8 cellular contexts compared by ENCODE assay signal in genomic region chr19:2391118-2391725, GRCh38. TPM values are rescaled to one million over a fixed set of nuclear protein-coding genes. Genes with fewer than 3 reads are reported as not detected.
DNase-seq lines count a peak whose midpoint lies in the region; ATAC-seq, FAIRE-seq and TF ChIP-seq lines count a peak whose summit lies in the region.

No MANE protein-coding gene starts in this region.

- H3K36me3 Mint-ChIP-seq in activated T-helper 2 cell treated with anti-CD3 and anti-CD28 coated beads, Interferon-gamma antibody, Interleukin-2, Interleukin-4, amounts not matched to agents 10 μg/mL and 5 μg/mL and 100 μg/mL, durations not matched to agents 14 hours and 24 hours and 36 hours (ENCODE audit: low read depth), result no peaks in the 10 kb centered on the region
- no peaks in the 10 kb centered on the region for H3K36me3 Mint-ChIP-seq in progenitor cell of endocrine pancreas (ENCODE audit: insufficient read depth)

- no peaks in the 10 kb centered on the region for H3K36me3 ChIP-seq in HEK293 (ENCODE audit: control insufficient read depth in 2 of 2, insufficient read depth in 1 of 2, low read length in 2 of 2)

- H3K4me3 ChIP-seq in HEK293 (ENCODE audit: low read depth, low read length), result no peak overlapping the region

- no peaks in the 10 kb centered on the region for H3K9me3 ChIP-seq in HEK293 (ENCODE audit: control insufficient read depth, insufficient read depth, low read depth, low read length)

- TF ChIP-seq CTCF in D721Med (IDR thresholded peaks at IDR 0.05; ENCODE audit: insufficient read depth, missing control alignments) (peak; percentile 75), HEK293 (tag by site-specific recombination; IDR thresholded peaks at IDR 0.05) (peak; percentile 75), progenitor cell of endocrine pancreas (IDR thresholded peaks at IDR 0.05; ENCODE audit: unreplicated experiment) (peak; percentile 83)

- no peak for FAIRE-seq in D721Med (lab: Jason Lieb, UNC)

- no peak overlapping the region for H3K27ac Mint-ChIP-seq in activated T-helper 2 cell treated with anti-CD3 and anti-CD28 coated beads, Interferon-gamma antibody, Interleukin-2, Interleukin-4, amounts not matched to agents 10 μg/mL and 5 μg/mL and 100 μg/mL, durations not matched to agents 14 hours and 24 hours and 36 hours
- no peak overlapping the region for H3K27ac Mint-ChIP-seq in progenitor cell of endocrine pancreas

- no peak for ATAC-seq in HG03457 (IDR thresholded peaks at IDR 0.05; ENCODE audit: unreplicated experiment)
- no peak for ATAC-seq in HG03354 (IDR thresholded peaks at IDR 0.05; ENCODE audit: poor library complexity, severe bottlenecking, unreplicated experiment)

- POLR2A ChIA-PET in HEK293 (lab: Yijun Ruan, JAX), result no interaction called here

- no peaks in the 10 kb centered on the region for H3K9me3 Mint-ChIP-seq in activated T-helper 2 cell treated with anti-CD3 and anti-CD28 coated beads, Interferon-gamma antibody, Interleukin-2, Interleukin-4, amounts not matched to agents 10 μg/mL and 5 μg/mL and 100 μg/mL, durations not matched to agents 14 hours and 24 hours and 36 hours
- no peaks in the 10 kb centered on the region for H3K9me3 Mint-ChIP-seq in progenitor cell of endocrine pancreas (ENCODE audit: low read depth)

- CTCF ChIA-PET in HEK293 (lab: Yijun Ruan, JAX), result interaction anchor here (0.6 to 3.9 kb wide), 7 partner anchors 18 to 239 kb away, joined by 3 to 25 read pairs (median 4); no protein-coding TSS in a partner anchor

- DNase-seq in D721Med (ENCODE audit: insufficient read length, low spot score) (no peak), NCI-H774 (lab: John Stamatoyannopoulos, UW) (peak; percentile 46), germinal center (ENCODE audit: low spot score) (peak; percentile 58), progenitor cell of endocrine pancreas (ENCODE audit: low spot score, unreplicated experiment) (no peak)
- peak; percentile 20 for DNase-seq in activated T-helper 2 cell treated with anti-CD3 and anti-CD28 coated beads, Interferon-gamma antibody, Interleukin-2, Interleukin-4, amounts not matched to agents 10 μg/mL and 5 μg/mL and 100 μg/mL, durations not matched to agents 14 hours and 24 hours and 36 hours (ENCODE audit: low spot score)

- H3K27ac ChIP-seq in HEK293 (ENCODE audit: extremely low read depth, low read depth, low read length), result no peak overlapping the region

- no peaks in the 10 kb centered on the region for H3K4me1 ChIP-seq in HEK293 (ENCODE audit: control insufficient read depth, insufficient read depth, low read length)

- peaks cover 7% of the 10 kb centered on the region for H3K4me1 Mint-ChIP-seq in activated T-helper 2 cell treated with anti-CD3 and anti-CD28 coated beads, Interferon-gamma antibody, Interleukin-2, Interleukin-4, amounts not matched to agents 10 μg/mL and 5 μg/mL and 100 μg/mL, durations not matched to agents 14 hours and 24 hours and 36 hours (ENCODE audit: low read depth)
- no peaks in the 10 kb centered on the region for H3K4me1 Mint-ChIP-seq in progenitor cell of endocrine pancreas (ENCODE audit: low read depth)

- no peak overlapping the region for H3K4me3 Mint-ChIP-seq in activated T-helper 2 cell treated with anti-CD3 and anti-CD28 coated beads, Interferon-gamma antibody, Interleukin-2, Interleukin-4, amounts not matched to agents 10 μg/mL and 5 μg/mL and 100 μg/mL, durations not matched to agents 14 hours and 24 hours and 36 hours (ENCODE audit: low read depth)
- H3K4me3 Mint-ChIP-seq in progenitor cell of endocrine pancreas (ENCODE audit: low read depth), result no peak overlapping the region

- intact Hi-C loops in activated T-helper 2 cell treated with anti-CD3 and anti-CD28 coated beads, Interferon-gamma antibody, Interleukin-2, Interleukin-4, amounts not matched to agents 10 μg/mL and 5 μg/mL and 100 μg/mL, durations not matched to agents 14 hours and 24 hours and 36 hours (cut with micrococcal nuclease), result loop anchor here (2.0 to 5.0 kb wide), 3 partner anchors 116 to 234 kb away; partner anchors contain the start of genes PLEKHJ1 and SF3A2

- peaks cover 4% of the 10 kb centered on the region for H3K27me3 Mint-ChIP-seq in activated T-helper 2 cell treated with anti-CD3 and anti-CD28 coated beads, Interferon-gamma antibody, Interleukin-2, Interleukin-4, amounts not matched to agents 10 μg/mL and 5 μg/mL and 100 μg/mL, durations not matched to agents 14 hours and 24 hours and 36 hours (ENCODE audit: low read depth)
- H3K27me3 Mint-ChIP-seq in progenitor cell of endocrine pancreas, result peaks cover 23% of the 10 kb centered on the region

TF ChIP-seq in HEK293, 187 proteins besides CTCF, POLR2A, EP300 and RAD21 (continues in another document):
- no peak for TF ChIP-seq HOXC10 (CRISPR knock-in tag; IDR thresholded peaks at IDR 0.05)
- peak; percentile 59; the same call in 1 of the 2 replicates for TF ChIP-seq GLIS1 (tag by site-specific recombination; IDR thresholded peaks at IDR 0.05)
- TF ChIP-seq KLF17 (tag by site-specific recombination; IDR thresholded peaks at IDR 0.05), result 0 out of 2 replicates have a peak, but pooled peaks have one; percentile 19
- peak; percentile 99 for TF ChIP-seq ZNF654 (tag by site-specific recombination; IDR thresholded peaks at IDR 0.05; ENCODE audit: low read depth)
- TF ChIP-seq ZNF362 (tag by site-specific recombination; IDR thresholded peaks at IDR 0.05), result peak; percentile 95
- 0 out of 2 replicates have a peak, but pooled peaks have one; percentile 44 for TF ChIP-seq ZNF18 (tag by site-specific recombination; IDR thresholded peaks at IDR 0.05)
- 0 out of 2 replicates have a peak, but pooled peaks have one; percentile 12 for TF ChIP-seq PRDM10 (tag by site-specific recombination; IDR thresholded peaks at IDR 0.05)

RNA-seq across cellular contexts. Expression of gene TMPRSS9, which starts 31.2 kb away (rescaled TPM):
- total RNA-seq in activated T-helper 2 cell treated with anti-CD3 and anti-CD28 coated beads, Interferon-gamma antibody, Interleukin-2, Interleukin-4, amounts not matched to agents 10 μg/mL and 5 μg/mL and 100 μg/mL, durations not matched to agents 14 hours and 24 hours and 36 hours, result not detected in 2 replicates
- total RNA-seq in progenitor cell of endocrine pancreas, result not detected in 2 replicates

RNA-seq across cellular contexts. Expression of gene TIMM13, which starts 36.2 kb away (rescaled TPM):
- total RNA-seq in activated T-helper 2 cell treated with anti-CD3 and anti-CD28 coated beads, Interferon-gamma antibody, Interleukin-2, Interleukin-4, amounts not matched to agents 10 μg/mL and 5 μg/mL and 100 μg/mL, durations not matched to agents 14 hours and 24 hours and 36 hours, result 139 and 145 TPM in 2 replicates
- 108 and 110 TPM in 2 replicates for total RNA-seq in progenitor cell of endocrine pancreas

Comparison
In these comparisons a context has a peak if more than half of its experiments do, and no peak if none do; other contexts are left out.
1. DNase-seq: peak in NCI-H774 (single experiment), activated T-helper 2 cell treated with anti-CD3 and anti-CD28 coated beads, Interferon-gamma antibody, Interleukin-2, Interleukin-4, amounts not matched to agents 10 μg/mL and 5 μg/mL and 100 μg/mL, durations not matched to agents 14 hours and 24 hours and 36 hours (single experiment) and germinal center (single experiment); none in D721Med (single experiment) and progenitor cell of endocrine pancreas (single experiment).
2. Peak in every context shown above with its lines, with median percentiles within 50 percentile points of each other: CTCF ChIP-seq.